ENCODE assay signal across 27 cellular contexts in the genomic region with DNA sequence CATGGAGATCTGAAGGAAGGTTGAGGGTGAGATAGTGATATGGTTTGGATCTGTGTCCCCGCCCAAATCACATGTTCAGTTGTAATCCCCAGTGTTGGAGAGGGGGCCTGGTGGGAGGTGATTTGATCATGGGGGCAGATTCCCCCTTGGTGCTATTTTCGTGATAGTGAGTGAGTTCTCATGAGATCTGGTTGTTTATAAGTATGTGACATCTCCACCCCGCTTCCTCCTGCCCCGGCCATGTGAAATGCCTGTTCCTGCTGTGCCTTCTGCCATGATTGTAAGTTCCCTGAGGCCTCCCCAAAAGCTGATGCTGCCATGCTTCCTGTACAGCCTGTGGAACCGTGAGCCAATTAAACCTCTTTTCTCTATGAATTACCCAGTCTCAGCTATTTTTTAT.
"Had no signal": no experiment of that assay in that cellular context is flagged by ENCODE, and none has a peak within 500 bp of the region (broad histone marks: within the 10 kb centered on the region; RNA-seq: fewer than 3 reads in every experiment).

No MANE protein-coding gene starts in this region.

- H3K4me1 ChIP-seq: left ventricle myocardium inferior, pancreas, prostate gland, stomach, testis, thyroid gland, transverse colon, upper lobe of right lung had no signal

- H3K27me3 ChIP-seq: pancreas, testis, thyroid gland, transverse colon, upper lobe of right lung had no signal

- ATAC-seq: naive thymus-derived CD8-positive, alpha-beta T cell; pancreas; right cardiac atrium; sciatic nerve; stimulated activated naive B cell treated with anti-CD40 and anti-IgM and Interleukin-4, amounts not matched to agents 10 μg/mL and 1 μg/mL and 100 μg/mL, for 72 hours; stimulated activated naive CD8-positive, alpha-beta T cell treated with anti-CD3 and anti-CD28 coated beads, Interleukin-15, Interleukin-2, amounts not matched to agents 100 U/mL and 50 U/mL, for 24 hours; upper lobe of right lung had no signal

- H3K27ac Mint-ChIP-seq: immature natural killer cell; memory B cell; naive thymus-derived CD8-positive, alpha-beta T cell; nephron; stimulated activated naive B cell treated with anti-CD40 and anti-IgM and Interleukin-4, amounts not matched to agents 10 μg/mL and 1 μg/mL and 100 μg/mL, for 72 hours had no signal

- H3K9me3 Mint-ChIP-seq: memory B cell; naive thymus-derived CD8-positive, alpha-beta T cell; stimulated activated naive B cell treated with anti-CD40 and anti-IgM and Interleukin-4, amounts not matched to agents 10 μg/mL and 1 μg/mL and 100 μg/mL, for 72 hours had no signal

- H3K36me3 ChIP-seq: left ventricle myocardium inferior, pancreas, prostate gland, stomach, thyroid gland, transverse colon, upper lobe of right lung had no signal

- H3K9me3 ChIP-seq: left ventricle myocardium inferior, pancreas, prostate gland, stomach, testis, thyroid gland, transverse colon, upper lobe of right lung had no signal

- H3K4me3 ChIP-seq: left ventricle myocardium inferior, pancreas, prostate gland, skin epidermis, stomach, testis, thyroid gland, transverse colon, upper lobe of right lung had no signal

- H3K36me3 Mint-ChIP-seq: immature natural killer cell; memory B cell; naive thymus-derived CD8-positive, alpha-beta T cell; stimulated activated naive B cell treated with anti-CD40 and anti-IgM and Interleukin-4, amounts not matched to agents 10 μg/mL and 1 μg/mL and 100 μg/mL, for 72 hours had no signal

- H3K4me3 Mint-ChIP-seq: immature natural killer cell; memory B cell; naive thymus-derived CD8-positive, alpha-beta T cell; nephron; neural crest cell; stimulated activated naive B cell treated with anti-CD40 and anti-IgM and Interleukin-4, amounts not matched to agents 10 μg/mL and 1 μg/mL and 100 μg/mL, for 72 hours had no signal

- H3K4me1 Mint-ChIP-seq: immature natural killer cell; memory B cell; naive thymus-derived CD8-positive, alpha-beta T cell; nephron; stimulated activated naive B cell treated with anti-CD40 and anti-IgM and Interleukin-4, amounts not matched to agents 10 μg/mL and 1 μg/mL and 100 μg/mL, for 72 hours had no signal

- H3K27ac ChIP-seq: left ventricle myocardium inferior, pancreas, prostate gland, skin epidermis, stomach, testis, transverse colon, upper lobe of right lung had no signal

- DNase-seq: hypothalamus; immature natural killer cell; left ventricle myocardium inferior; midbrain; naive thymus-derived CD8-positive, alpha-beta T cell; nucleus accumbens; pancreas; posterior cingulate gyrus; retina; right cardiac atrium; stimulated activated CD4-positive, alpha-beta T cell treated with anti-CD3 and anti-CD28 coated beads, Interleukin-12 subunit alpha, Interleukin-12 subunit beta, amount 100 ng/mL, for 4 hours; stimulated activated CD4-positive, alpha-beta T cell treated with anti-CD3 and anti-CD28 coated beads, Interleukin-15, amount 100 ng/mL, for 24 hours; stimulated activated CD4-positive, alpha-beta T cell treated with anti-CD3 and anti-CD28 coated beads, Interleukin-2, amount 100 ng/mL, for 24 hours; stimulated activated CD4-positive, alpha-beta T cell treated with anti-CD3 and anti-CD28 coated beads, Interleukin-4, amount 100 ng/mL, for 1 hour; stimulated activated naive B cell treated with anti-CD40 and anti-IgM and Interleukin-4, amounts not matched to agents 10 μg/mL and 1 μg/mL and 100 μg/mL, for 72 hours; stimulated activated naive CD8-positive, alpha-beta T cell treated with anti-CD3 and anti-CD28 coated beads, Interleukin-15, Interleukin-2, amounts not matched to agents 100 U/mL and 50 U/mL, for 24 hours; stomach; testis; thyroid gland; transverse colon; upper lobe of right lung had no signal
